ENCODE assay signal across 17 cellular contexts in the genomic region with DNA sequence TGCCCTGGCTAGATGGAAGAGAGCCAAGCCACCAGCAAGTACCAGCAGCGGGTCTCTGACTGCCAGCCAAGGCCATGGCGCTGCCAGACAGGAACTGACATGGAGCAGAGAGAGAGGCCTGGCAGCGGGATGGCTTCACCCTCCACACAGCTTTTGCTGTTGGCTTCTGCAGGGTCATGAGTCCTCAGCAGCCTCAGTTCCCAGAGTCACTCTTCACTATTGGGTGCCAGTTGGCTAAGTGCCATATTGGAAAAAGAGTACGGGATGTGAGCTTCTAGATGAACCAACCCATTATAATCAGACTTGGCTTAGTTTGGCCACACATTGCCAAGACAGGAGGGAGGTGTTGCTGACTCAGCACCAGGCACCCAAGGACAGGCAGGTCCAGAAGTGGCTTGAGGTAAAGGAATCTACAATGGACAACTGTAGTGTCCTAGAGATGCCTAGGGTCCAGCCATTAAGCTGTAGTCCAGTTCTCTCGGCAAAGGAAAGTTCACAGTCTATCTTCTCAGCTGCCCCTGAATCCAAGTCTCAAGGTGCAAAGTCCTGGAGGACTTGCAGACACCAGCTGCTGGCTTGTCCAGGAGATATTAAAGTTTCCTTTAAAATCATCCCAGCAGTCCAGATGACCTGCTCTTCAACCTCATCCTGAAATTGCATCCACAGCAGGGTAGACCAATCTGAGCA. TPM values are rescaled to one million over a fixed set of nuclear protein-coding genes. Genes with fewer than 3 reads are reported as not detected.
DNase-seq lines count a peak whose midpoint lies in the region; ATAC-seq and TF ChIP-seq lines count a peak whose summit lies in the region.
"Had no signal": no experiment of that assay in that cellular context is flagged by ENCODE, and none has a peak within 500 bp of the region (broad histone marks: within the 10 kb centered on the region; RNA-seq: fewer than 3 reads in every experiment).

No MANE protein-coding gene starts in this region.

- peaks cover 6% of the 10 kb centered on the region for H3K9me3 Mint-ChIP-seq in activated naive CD8-positive, alpha-beta T cell treated with anti-CD3 and anti-CD28 coated beads, Interleukin-2, amount 10 ng/mL, durations not matched to agents 7 days and 5 days
- H3K9me3 Mint-ChIP-seq in activated naive CD8-positive, alpha-beta T cell treated with anti-CD3 and anti-CD28 coated beads for 36 hours, result no peaks in the 10 kb centered on the region
- no peaks in the 10 kb centered on the region for H3K9me3 Mint-ChIP-seq in activated B cell treated with CpG ODN at 0.5 μM for 24 hours

- CTCF ChIA-PET in activated B cell treated with CpG ODN at 0.5 μM for 24 hours (lab: Charles Lee), result interaction anchor here (0.9 to 10.0 kb wide), 10 partner anchors 9 to 137 kb away, joined by 3 to 231 read pairs (median 6); partner anchors contain the start of gene POU2AF1

- 43% methylated on average over 4 of the region's 5 CpGs for WGBS in right lobe of liver (ENCODE audit: insufficient coverage, low coverage, low lambda C conversion rate, missing lambda C conversion rate)

- peaks cover 3% of the 10 kb centered on the region for H3K36me3 Mint-ChIP-seq in activated naive CD8-positive, alpha-beta T cell treated with anti-CD3 and anti-CD28 coated beads, Interleukin-2, amount 10 ng/mL, durations not matched to agents 7 days and 5 days
- H3K36me3 Mint-ChIP-seq in activated naive CD8-positive, alpha-beta T cell treated with anti-CD3 and anti-CD28 coated beads for 36 hours, result peaks cover 1% of the 10 kb centered on the region
- H3K36me3 Mint-ChIP-seq in activated B cell treated with CpG ODN at 0.5 μM for 24 hours (ENCODE audit: low read depth), result no peaks in the 10 kb centered on the region

- no peak for ATAC-seq in activated naive CD8-positive, alpha-beta T cell treated with anti-CD3 and anti-CD28 coated beads, Interleukin-2, amount 10 ng/mL, durations not matched to agents 7 days and 5 days (ENCODE audit: low read depth)
- ATAC-seq in activated B cell treated with CpG ODN at 0.5 μM for 24 hours (ENCODE audit: low read depth) (no peak), right lobe of liver (peak; percentile 17 to 74 (median 70)), thoracic aorta (ENCODE audit: insufficient number of reproducible peaks, low FRiP score, low read depth) (no peak)
- ATAC-seq: activated naive CD4-positive, alpha-beta T cell treated with anti-CD3 and anti-CD28 coated beads, Interleukin-2, amount 50 U/mL, for 72 hours had no signal

- peak overlapping the region; percentile 35 for H3K27ac Mint-ChIP-seq in activated naive CD8-positive, alpha-beta T cell treated with anti-CD3 and anti-CD28 coated beads, Interleukin-2, amount 10 ng/mL, durations not matched to agents 7 days and 5 days
- no peak overlapping the region for H3K27ac Mint-ChIP-seq in activated naive CD8-positive, alpha-beta T cell treated with anti-CD3 and anti-CD28 coated beads for 36 hours
- peak overlapping the region; percentile 97 for H3K27ac Mint-ChIP-seq in activated B cell treated with CpG ODN at 0.5 μM for 24 hours
- H3K27ac Mint-ChIP-seq: activated naive CD4-positive, alpha-beta T cell treated with anti-CD3 and anti-CD28 coated beads, Interleukin-2, amount 50 U/mL, for 72 hours had no signal

- H3K4me3 ChIP-seq in right lobe of liver (no peak overlapping the region), thoracic aorta (no peak overlapping the region), coronary artery (no peak overlapping the region)
- H3K4me3 ChIP-seq: skin epidermis, upper lobe of left lung had no signal

- H3K4me1 ChIP-seq in right lobe of liver (peaks cover 0 to 32% (median 6%) of the 10 kb centered on the region in 4 donors), thoracic aorta (ENCODE audit: control insufficient read depth in 1 of 2, low read depth in 2 of 2) (peaks cover 6 to 32% of the 10 kb centered on the region in 2 donors)

- intact Hi-C loops in activated B cell treated with CpG ODN at 0.5 μM for 24 hours (cut with micrococcal nuclease), result loop anchor here (5.0 to 10.0 kb wide), 2 partner anchors 705 to 957 kb away; partner anchors contain the start of gene ARHGAP20
- intact Hi-C loops in right lobe of liver (cut with DNase I), result loop anchor here (5.0 kb wide), 2 partner anchors 122 to 137 kb away; partner anchors contain the start of gene POU2AF3 (in 1 of the 2)

- no peak for TF ChIP-seq POLR2A in right lobe of liver (IDR thresholded peaks at IDR 0.05)

- H3K36me3 ChIP-seq in right lobe of liver, result no peaks in the 10 kb centered on the region
- no peaks in the 10 kb centered on the region for H3K36me3 ChIP-seq in thoracic aorta
- H3K36me3 ChIP-seq: upper lobe of left lung had no signal

- H3K27me3 Mint-ChIP-seq in activated naive CD8-positive, alpha-beta T cell treated with anti-CD3 and anti-CD28 coated beads, Interleukin-2, amount 10 ng/mL, durations not matched to agents 7 days and 5 days, result peaks cover 2% of the 10 kb centered on the region
- no peaks in the 10 kb centered on the region for H3K27me3 Mint-ChIP-seq in activated naive CD8-positive, alpha-beta T cell treated with anti-CD3 and anti-CD28 coated beads for 36 hours
- H3K27me3 Mint-ChIP-seq in activated B cell treated with CpG ODN at 0.5 μM for 24 hours, result no peaks in the 10 kb centered on the region

- TF ChIP-seq CTCF in activated B cell treated with CpG ODN at 0.5 μM for 24 hours (IDR thresholded peaks at IDR 0.05), result no peak
- no peak for TF ChIP-seq CTCF in right lobe of liver (IDR thresholded peaks at IDR 0.05)
- TF ChIP-seq CTCF in thoracic aorta (IDR thresholded peaks at IDR 0.05), result no peak
- TF ChIP-seq CTCF in coronary artery (IDR thresholded peaks at IDR 0.05), result no peak

- H3K27me3 ChIP-seq in right lobe of liver (no peaks in the 10 kb centered on the region), thoracic aorta (replicated peaks; ENCODE audit: insufficient read depth) (no peaks in the 10 kb centered on the region)
- H3K27me3 ChIP-seq: upper lobe of left lung had no signal

- H3K4me3 Mint-ChIP-seq in activated naive CD8-positive, alpha-beta T cell treated with anti-CD3 and anti-CD28 coated beads, Interleukin-2, amount 10 ng/mL, durations not matched to agents 7 days and 5 days, result no peak overlapping the region
- H3K4me3 Mint-ChIP-seq in activated naive CD8-positive, alpha-beta T cell treated with anti-CD3 and anti-CD28 coated beads for 36 hours, result no peak overlapping the region
- H3K4me3 Mint-ChIP-seq in activated B cell treated with CpG ODN at 0.5 μM for 24 hours, result peak overlapping the region; percentile 32

- H3K27ac ChIP-seq in right lobe of liver, result no peak overlapping the region
- peak overlapping the region; percentile 25 to 57 for H3K27ac ChIP-seq in thoracic aorta
- no peak overlapping the region for H3K27ac ChIP-seq in coronary artery
- H3K27ac ChIP-seq: upper lobe of left lung had no signal

- POLR2A ChIA-PET in activated naive CD8-positive, alpha-beta T cell treated with anti-CD3 and anti-CD28 coated beads, Interleukin-2, amount 10 ng/mL, durations not matched to agents 7 days and 5 days (lab: Charles Lee), result no interaction called here
- POLR2A ChIA-PET in activated B cell treated with CpG ODN at 0.5 μM for 24 hours (lab: Charles Lee), result interaction anchor here (1.1 to 14.6 kb wide), 7 partner anchors 11 to 60 kb away, joined by 3 to 581 read pairs (median 30); partner anchors contain the start of gene POU2AF1

- H3K4me1 Mint-ChIP-seq in activated naive CD8-positive, alpha-beta T cell treated with anti-CD3 and anti-CD28 coated beads, Interleukin-2, amount 10 ng/mL, durations not matched to agents 7 days and 5 days, result peaks cover 40% of the 10 kb centered on the region
- H3K4me1 Mint-ChIP-seq in activated naive CD8-positive, alpha-beta T cell treated with anti-CD3 and anti-CD28 coated beads for 36 hours, result peaks cover 29% of the 10 kb centered on the region
- H3K4me1 Mint-ChIP-seq in activated B cell treated with CpG ODN at 0.5 μM for 24 hours, result peaks cover 88% of the 10 kb centered on the region

- no peak for DNase-seq in activated naive CD8-positive, alpha-beta T cell treated with anti-CD3 and anti-CD28 coated beads, Interleukin-2, amount 10 ng/mL, durations not matched to agents 7 days and 5 days
- no peak for DNase-seq in activated naive CD8-positive, alpha-beta T cell treated with anti-CD3 and anti-CD28 coated beads for 36 hours
- DNase-seq in activated B cell treated with CpG ODN at 0.5 μM for 24 hours (no peak), right lobe of liver (peak; percentile 27 to 85 (median 79)), thoracic aorta (ENCODE audit: low spot score) (peak; percentile 19), MV-4-11 (lab: John Stamatoyannopoulos, UW) (no peak), coronary artery (ENCODE audit: low spot score) (no peak)
- DNase-seq in stimulated activated CD8-positive, alpha-beta memory T cell treated with anti-CD3 and anti-CD28 coated beads, Interleukin-4, amount 100 ng/mL, for 48 hours, result no peak
- DNase-seq: dermis blood vessel endothelial cell, islet precursor cell, NCI-H526 treated with DMSO at 0.1 percent for 48 hours, SIG-M5 had no signal

- no peaks in the 10 kb centered on the region for H3K9me3 ChIP-seq in right lobe of liver
- H3K9me3 ChIP-seq in thoracic aorta, result no peaks in the 10 kb centered on the region
- H3K9me3 ChIP-seq: upper lobe of left lung had no signal

RNA-seq across cellular contexts. Expression of gene POU2AF1, which starts 40.7 kb away (rescaled TPM):
- total RNA-seq in activated naive CD8-positive, alpha-beta T cell treated with anti-CD3 and anti-CD28 coated beads, Interleukin-2, amount 10 ng/mL, durations not matched to agents 7 days and 5 days, result 1 to 10 TPM; 1.9 to 2.1 TPM
- total RNA-seq in activated naive CD8-positive, alpha-beta T cell treated with anti-CD3 and anti-CD28 coated beads for 36 hours, result 1 to 10 TPM; 3.0 to 3.5 TPM
- total RNA-seq in activated B cell treated with CpG ODN at 0.5 μM for 24 hours, result 141 and 155 TPM in 2 replicates
- 1 to 10 TPM in 2 of 6 experiments, under 1 TPM in 4; 0.06 to 2.4 (median 0.63) TPM for total RNA-seq in right lobe of liver
- not detected for total RNA-seq in thoracic aorta
- total RNA-seq: A172, dermis blood vessel endothelial cell, myocyte had no signal

Comparison
In these comparisons a context has a peak if more than half of its experiments do, and no peak if none do; other contexts are left out.
1. ATAC-seq: peak in right lobe of liver (4 of 4); none in activated naive CD8-positive, alpha-beta T cell treated with anti-CD3 and anti-CD28 coated beads, Interleukin-2, amount 10 ng/mL, durations not matched to agents 7 days and 5 days (single experiment), activated B cell treated with CpG ODN at 0.5 μM for 24 hours (single experiment) and thoracic aorta (single experiment).
2. DNase-seq: peak in right lobe of liver (3 of 3) and thoracic aorta (single experiment); none in activated naive CD8-positive, alpha-beta T cell treated with anti-CD3 and anti-CD28 coated beads, Interleukin-2, amount 10 ng/mL, durations not matched to agents 7 days and 5 days (single experiment), activated naive CD8-positive, alpha-beta T cell treated with anti-CD3 and anti-CD28 coated beads for 36 hours (single experiment), activated B cell treated with CpG ODN at 0.5 μM for 24 hours (single experiment), stimulated activated CD8-positive, alpha-beta memory T cell treated with anti-CD3 and anti-CD28 coated beads, Interleukin-4, amount 100 ng/mL, for 48 hours (single experiment), MV-4-11 (single experiment) and coronary artery (single experiment).
3. H3K27ac ChIP-seq: peak in thoracic aorta (2 of 2); none in right lobe of liver (0 of 3) and coronary artery (0 of 2).
4. RNA of gene POU2AF1, which starts 40.7 kb away (total RNA-seq): 141 to 155 TPM in activated B cell treated with CpG ODN at 0.5 μM for 24 hours; 3.0 to 3.5 TPM in activated naive CD8-positive, alpha-beta T cell treated with anti-CD3 and anti-CD28 coated beads for 36 hours, 1.9 to 2.1 TPM in activated naive CD8-positive, alpha-beta T cell treated with anti-CD3 and anti-CD28 coated beads, Interleukin-2, amount 10 ng/mL, durations not matched to agents 7 days and 5 days, 0.06 to 2.4 TPM in right lobe of liver and not detected in thoracic aorta; every median in the first group is over 10 times any median in the second.